Comparison of ENCODE assay signal across 8 cellular contexts in the genomic region with DNA sequence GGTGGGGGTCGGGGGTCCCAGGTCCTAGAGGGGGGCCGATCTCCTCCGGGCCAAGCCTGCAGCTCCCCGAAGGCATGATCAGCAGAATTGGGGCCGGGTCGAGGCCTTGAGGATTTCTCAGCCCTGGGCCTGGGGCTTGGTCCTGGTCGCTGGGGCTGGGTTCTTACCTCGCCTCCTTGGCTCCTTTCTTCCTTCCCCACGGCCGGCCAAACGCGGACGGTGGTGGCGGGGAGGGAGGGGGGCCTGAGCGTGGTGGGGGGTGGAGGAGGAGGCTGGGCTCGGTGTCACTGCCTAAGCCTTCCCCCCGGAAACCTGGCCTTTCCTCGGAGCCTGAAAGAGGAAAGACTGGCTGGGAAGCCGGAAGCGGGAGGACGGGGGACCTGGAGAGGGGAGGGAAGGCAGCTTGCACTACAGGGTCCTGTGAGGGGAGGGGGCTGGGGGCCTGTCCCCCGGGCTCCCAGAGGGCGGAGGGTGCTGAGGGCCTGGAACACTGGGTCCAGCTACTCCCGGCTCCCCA.
DNase-seq lines count a peak whose midpoint lies in the region; ATAC-seq lines count a peak whose summit lies in the region.

A gene with protein sequence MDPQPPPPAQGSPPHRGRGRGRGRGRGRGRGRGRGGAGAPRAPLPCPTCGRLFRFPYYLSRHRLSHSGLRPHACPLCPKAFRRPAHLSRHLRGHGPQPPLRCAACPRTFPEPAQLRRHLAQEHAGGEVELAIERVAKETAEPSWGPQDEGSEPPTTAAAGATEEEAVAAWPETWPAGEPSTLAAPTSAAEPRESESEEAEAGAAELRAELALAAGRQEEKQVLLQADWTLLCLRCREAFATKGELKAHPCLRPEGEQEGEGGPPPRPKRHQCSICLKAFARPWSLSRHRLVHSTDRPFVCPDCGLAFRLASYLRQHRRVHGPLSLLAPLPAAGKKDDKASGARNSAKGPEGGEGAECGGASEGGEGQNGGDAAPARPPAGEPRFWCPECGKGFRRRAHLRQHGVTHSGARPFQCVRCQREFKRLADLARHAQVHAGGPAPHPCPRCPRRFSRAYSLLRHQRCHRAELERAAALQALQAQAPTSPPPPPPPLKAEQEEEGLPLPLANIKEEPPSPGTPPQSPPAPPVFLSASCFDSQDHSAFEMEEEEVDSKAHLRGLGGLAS (minus strand): TSS at position 221 of the 517 bp plus-strand sequence. CDS start 1,209 bp downstream, outside the sequence.

- H3K9ac ChIP-seq in HUES48 (ENCODE audit: low read depth, low read length): peak within 1 kb of the TSS; percentile 72

- DNase-seq in DMS79 (lab: John Stamatoyannopoulos, UW) (peak; percentile 80), NOMO-1 treated with dmso at 0.1 percent for 144 hours (lab: John Stamatoyannopoulos, UW; ENCODE audit: unreplicated experiment) (peak; percentile 64), epidermal melanocyte (ENCODE audit: insufficient read length, low spot score) (peak; percentile 99), middle frontal gyrus (ENCODE audit: extremely low spot score, low spot score) (peak; percentile 63)
- peak; percentile 72 for DNase-seq in activated CD8-positive, alpha-beta memory T cell treated with anti-CD3 and anti-CD28 coated beads, Interleukin-2, amount 50 U/mL, for 4 hours
- peak; percentile 52 for DNase-seq in stimulated activated CD8-positive, alpha-beta memory T cell treated with anti-CD3 and anti-CD28 coated beads, Interleukin-15, amount 100 ng/mL, for 24 hours (ENCODE audit: low read depth)

- no peak for ATAC-seq in HG03280 (IDR thresholded peaks at IDR 0.05; ENCODE audit: unreplicated experiment)

- H3K4me3 ChIP-seq in HUES48 (ENCODE audit: low read depth, low read length): peak within 1 kb of the TSS; percentile 82

- peaks cover 17% of the 10 kb centered on the region for H3K36me3 ChIP-seq in HUES48 (ENCODE audit: control insufficient read depth, insufficient read depth, low read length)

- no peaks in the 10 kb centered on the region for H3K9me3 ChIP-seq in HUES48 (ENCODE audit: control insufficient read depth, insufficient read depth, low read length)

- H3K4me1 ChIP-seq in HUES48 (ENCODE audit: control insufficient read depth, insufficient read depth, low read length): no peaks in the 10 kb centered on the region; the same call in 1 of the 2 replicates

- H3K27ac ChIP-seq in HUES48 (ENCODE audit: low read depth, low read length): peak within 1 kb of the TSS; percentile 88

- no peaks in the 10 kb centered on the region for H3K27me3 ChIP-seq in HUES48 (ENCODE audit: control insufficient read depth, insufficient read depth, low read length)
